Comparison of ENCODE assay signal across 8 cellular contexts in the genomic region with DNA sequence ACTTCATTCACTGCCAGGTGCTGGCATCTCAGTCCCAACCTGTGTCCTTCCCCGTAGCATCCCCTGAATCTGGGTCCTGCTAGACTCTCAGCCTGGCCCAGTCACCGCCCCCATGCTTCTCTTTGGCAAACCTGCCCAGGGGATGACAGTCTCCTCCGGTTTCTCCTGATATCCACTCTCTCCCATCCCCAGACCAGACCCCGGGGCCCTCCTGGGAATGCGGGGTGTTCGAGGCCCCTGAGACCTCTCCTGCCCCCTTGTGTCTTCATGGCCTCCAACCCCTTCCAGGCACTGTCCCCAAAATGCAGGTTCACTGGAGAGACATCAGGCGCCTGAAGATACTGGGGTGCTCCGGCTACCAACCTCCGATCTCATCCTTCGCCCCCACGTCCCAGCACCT. TPM values are rescaled to one million over a fixed set of nuclear protein-coding genes. Genes with fewer than 3 reads are reported as not detected.
DNase-seq lines count a peak whose midpoint lies in the region; ATAC-seq and TF ChIP-seq lines count a peak whose summit lies in the region.

No MANE protein-coding gene starts in this region.

- H3K27ac Mint-ChIP-seq in CD14-positive monocyte, result no peak overlapping the region

- ATAC-seq in GM18505 (IDR thresholded peaks at IDR 0.05; ENCODE audit: unreplicated experiment), result no peak
- no peak for ATAC-seq in GM19467 (IDR thresholded peaks at IDR 0.05; ENCODE audit: unreplicated experiment)

- in situ Hi-C loops in GM13977 (cut with MboI; ENCODE audit: low pct_unique_long_range_greater_than_20kb, low sequenced_read_pairs, unreplicated experiment), result no loop called here

- no peak for TF ChIP-seq POLR2A in GM18505 (IDR thresholded peaks at IDR 0.05; ENCODE audit: borderline replicate concordance, extremely low read depth, insufficient read depth, insufficient read length)

- H3K4me3 ChIP-seq in AG10803 (ENCODE audit: low read length), result peak overlapping the region; percentile 56

- peak overlapping the region in 1 of 2 donors; percentile 73 for H3K4me3 Mint-ChIP-seq in CD14-positive monocyte

- H3K9me3 Mint-ChIP-seq in CD14-positive monocyte, result peaks cover 10 to 23% (median 17%) of the 10 kb centered on the region in 7 donors

- peaks cover 0 to 10% of the 10 kb centered on the region in 2 donors for H3K36me3 Mint-ChIP-seq in CD14-positive monocyte

- TF ChIP-seq CTCF in AG10803 (conservative IDR thresholded peaks at IDR 0.05; ENCODE audit: low read length) (peak; percentile 30), GM13977 (IDR thresholded peaks at IDR 0.05; ENCODE audit: extremely low read depth, insufficient read depth, missing control alignments) (peak; percentile 15), CD14-positive monocyte (IDR thresholded peaks at IDR 0.05) (no peak)

- DNase-seq in AG10803 (ENCODE audit: low read depth), result no peak
- DNase-seq in GM13977 (ENCODE audit: low spot score), result no peak
- DNase-seq in astrocyte of the hippocampus (ENCODE audit: low read depth, low spot score), result peak; percentile 37
- peak; percentile 24 for DNase-seq in left kidney (ENCODE audit: low read depth, low spot score)
- DNase-seq in NOMO-1 (lab: John Stamatoyannopoulos, UW; ENCODE audit: unreplicated experiment in 2 of 2), result no peak
- no peak for DNase-seq in CD14-positive monocyte (ENCODE audit: low spot score)

- H3K27me3 Mint-ChIP-seq in CD14-positive monocyte (ENCODE audit: low read depth in 3 of 3), result peaks cover 47 to 64% (median 58%) of the 10 kb centered on the region in 3 donors

- intact Hi-C loops in CD14-positive monocyte (cut with micrococcal nuclease), result no loop called here

- H3K4me1 Mint-ChIP-seq in CD14-positive monocyte, result peaks cover 6% of the 10 kb centered on the region

RNA-seq across cellular contexts. Expression of a gene that starts 0.5 kb away (rescaled TPM):
- not detected for polyA plus RNA-seq in CD14-positive monocyte

RNA-seq across cellular contexts. Expression of a gene that starts 23.5 kb away (rescaled TPM):
- polyA plus RNA-seq in CD14-positive monocyte, result 10 to 100 TPM; 18.6 to 21.8 TPM

RNA-seq across cellular contexts. Expression of a gene that starts 24.9 kb away (rescaled TPM):
- 1 to 10 TPM in 1 of 2 donors, under 1 TPM in 1; 0.89 to 4.3 TPM for polyA plus RNA-seq in CD14-positive monocyte

RNA-seq across cellular contexts. Expression of a gene that starts 52.3 kb away (rescaled TPM):
- 1 to 10 TPM in 1 of 2 donors, under 1 TPM in 1; 0.16 to 1.3 TPM for polyA plus RNA-seq in CD14-positive monocyte

Comparison
In these comparisons a context has a peak if more than half of its experiments do, and no peak if none do; other contexts are left out.
1. DNase-seq: peak in astrocyte of the hippocampus (single experiment) and left kidney (single experiment); none in AG10803 (single experiment), GM13977 (single experiment), NOMO-1 (0 of 2) and CD14-positive monocyte (single experiment).